In genomic region chr17:75889454-75889853, GRCh38 we compare ENCODE assay signal across 16 cellular contexts. TPM values are rescaled to one million over a fixed set of nuclear protein-coding genes. Genes with fewer than 3 reads are reported as not detected.
DNase-seq lines count a peak whose midpoint lies in the region; ATAC-seq and TF ChIP-seq lines count a peak whose summit lies in the region.
"Had no signal": no experiment of that assay in that cellular context is flagged by ENCODE, and none has a peak within 500 bp of the region (broad histone marks: within the 10 kb centered on the region; RNA-seq: fewer than 3 reads in every experiment).

No MANE protein-coding gene starts in this region.

- H3K27ac ChIP-seq in HCT116 (ENCODE audit: low read depth, low read length) (no peak overlapping the region), OCI-LY7 (ENCODE audit: low read depth, low read length, poor library complexity, severe bottlenecking) (no peak overlapping the region)
- H3K27ac ChIP-seq: BLaER1, neutrophil had no signal

- intact Hi-C loops in HCT116 (cut with micrococcal nuclease) (no loop called here), OCI-LY7 (cut with micrococcal nuclease; ENCODE audit: unreplicated experiment) (no loop called here)

- H3K4me1 ChIP-seq in HCT116 (ENCODE audit: control insufficient read depth in 1 of 2, insufficient read depth in 2 of 2, low read length in 2 of 2) (peaks cover 7 to 20% of the 10 kb centered on the region in 2 experiments), OCI-LY7 (ENCODE audit: insufficient read depth, low read length, poor library complexity, severe bottlenecking) (peaks cover 2% of the 10 kb centered on the region)

- POLR2A ChIA-PET in HCT116 (lab: Charles Lee) (interaction anchor here (0.6 to 3.4 kb wide), 7 partner anchors 10 to 733 kb away, joined by 3 to 15 read pairs (median 4); partner anchors contain the start of genes ACOX1, TEN1 and TRIM47), OCI-LY7 (lab: Charles Lee) (interaction anchor here (0.7 kb wide), 2 partner anchors 30 to 556 kb away, joined by 4 to 5 read pairs; no protein-coding TSS in a partner anchor)

- peak; percentile 63 for ATAC-seq in HCT116
- ATAC-seq in esophagus mucosa = peak; percentile 15
- no peak for ATAC-seq in GM18517 (IDR thresholded peaks at IDR 0.05; ENCODE audit: unreplicated experiment)
- ATAC-seq: sciatic nerve had no signal

- no peaks in the 10 kb centered on the region for H3K9me2 ChIP-seq in HCT116 (ENCODE audit: insufficient read depth)
- no peaks in the 10 kb centered on the region for H3K9me2 ChIP-seq in OCI-LY7 (ENCODE audit: insufficient read depth, low read length)
- H3K9me2 ChIP-seq: SK-N-SH had no signal

- BruUV-seq in HCT116 (replicated peaks; lab: Mats Ljungman, UMichigan) (TSS peak; percentile 58), OCI-LY7 (replicated peaks; lab: Mats Ljungman, UMichigan) (TSS peak; percentile 82)

- TF ChIP-seq POLR2A in HCT116 (IDR thresholded peaks at IDR 0.05; ENCODE audit: borderline replicate concordance, extremely low read depth, insufficient read depth, insufficient read length) = no peak

- no peaks in the 10 kb centered on the region for H4K20me1 ChIP-seq in HCT116 (ENCODE audit: insufficient read depth)
- H4K20me1 ChIP-seq in OCI-LY7 (ENCODE audit: insufficient read depth, low read length) = no peaks in the 10 kb centered on the region

- H3K27me3 ChIP-seq in HCT116 (ENCODE audit: insufficient read depth, low read length) = no peaks in the 10 kb centered on the region
- H3K27me3 ChIP-seq: BLaER1, neutrophil had no signal

- H2AFZ ChIP-seq in HCT116 (ENCODE audit: low read depth, low read length, poor library complexity, severe bottlenecking) (no peak overlapping the region), OCI-LY7 (ENCODE audit: low read length) (no peak overlapping the region)

- no peak overlapping the region; the same call in 1 of the 2 replicates for H3K4me2 ChIP-seq in HCT116 (ENCODE audit: low read length)
- no peak overlapping the region for H3K4me2 ChIP-seq in OCI-LY7 (ENCODE audit: low read length)
- H3K4me2 ChIP-seq: BLaER1, SK-N-SH had no signal

- RAD21 ChIA-PET in HCT116 (lab: Charles Lee; ENCODE audit: low non-redundant PET in 1 of 2, low total read pairs in 2 of 2, uncharacterized antibody in 2 of 2, unreplicated experiment in 2 of 2) = interaction anchor here in 1 of 2 experiments (0.5 kb wide), 1 partner anchor 11 kb away, joined by 3 read pairs; the partner anchor contains the start of gene TRIM47

- H3K4me3 ChIP-seq in HCT116 (replicated peaks in 1 of 2; ENCODE audit: low read depth in 1 of 2, low read length in 2 of 2) (no peak overlapping the region), OCI-LY7 (ENCODE audit: low read depth, low read length, poor library complexity, severe bottlenecking) (no peak overlapping the region)
- H3K4me3 ChIP-seq: BLaER1 had no signal

- H3K9ac ChIP-seq in HCT116 (ENCODE audit: low read length) = no peak overlapping the region
- H3K9ac ChIP-seq: BLaER1, SK-N-SH had no signal

- H3K36me3 ChIP-seq in HCT116 (ENCODE audit: control insufficient read depth in 1 of 2, insufficient read depth in 2 of 2, low read length in 2 of 2) (no peaks in the 10 kb centered on the region), OCI-LY7 (ENCODE audit: insufficient read depth, low read length) (peaks cover 38% of the 10 kb centered on the region)
- H3K36me3 ChIP-seq: neutrophil had no signal

- DNase-seq in HCT116 (ENCODE audit: low read depth, low spot score) = no peak
- no peak for DNase-seq in OCI-LY7 (ENCODE audit: low spot score)
- no peak for DNase-seq in NCI-H1092 treated with DMSO at 0.1 percent for 48 hours (lab: John Stamatoyannopoulos, UW)
- DNase-seq: cerebellar nuclear complex, DMS79 treated with DMSO at 0.1 percent for 48 hours, H7, mesendoderm, NCI-H1436, NCI-H345, SK-N-SH, trophoblast cell had no signal

- TF ChIP-seq CTCF in HCT116 (IDR thresholded peaks at IDR 0.05 in 2 of 3, conservative IDR thresholded peaks at IDR 0.05 in 1 of 3; ENCODE audit: borderline replicate concordance in 1 of 3, insufficient read depth in 1 of 3, low read depth in 2 of 3, low read length in 2 of 3) (no peak), OCI-LY7 (conservative IDR thresholded peaks at IDR 0.05; ENCODE audit: low read length) (peak; percentile 35)

- H3K79me2 ChIP-seq in HCT116 (ENCODE audit: insufficient read depth, low read length) (peaks cover 6% of the 10 kb centered on the region; the same call in 1 of the 2 replicates), OCI-LY7 (ENCODE audit: insufficient read depth, low read depth, low read length) (peaks cover 5% of the 10 kb centered on the region; the same call in 1 of the 2 replicates)

- no peak for TF ChIP-seq RAD21 in HCT116 (IDR thresholded peaks at IDR 0.05; ENCODE audit: low read depth)

- CTCF ChIA-PET in HCT116 (lab: Charles Lee) = interaction anchor here (0.7 kb wide), 2 partner anchors 30 to 34 kb away, joined by 3 to 4 read pairs; partner anchors contain the start of gene WBP2
- CTCF ChIA-PET in OCI-LY7 (lab: Charles Lee; ENCODE audit: unreplicated experiment) = no interaction called here

- H3K9me3 ChIP-seq in HCT116 (ENCODE audit: control insufficient read depth in 1 of 2, insufficient read depth in 1 of 2, low read depth in 1 of 2, low read length in 2 of 2) = no peaks in the 10 kb centered on the region
- no peaks in the 10 kb centered on the region for H3K9me3 ChIP-seq in OCI-LY7 (ENCODE audit: low read length)
- H3K9me3 ChIP-seq: BLaER1, neutrophil, SK-N-SH had no signal

TF ChIP-seq in HCT116, 20 proteins besides CTCF, POLR2A, EP300 and RAD21 (continues in another document):
- no peak for TF ChIP-seq ZNF274 (IDR thresholded peaks at IDR 0.05; ENCODE audit: low read depth, low read length)
- TF ChIP-seq EZH2phosphoT487 (IDR thresholded peaks at IDR 0.05; ENCODE audit: borderline replicate concordance) = no peak
- no peak for TF ChIP-seq TCF7L2 (IDR thresholded peaks at IDR 0.05; ENCODE audit: borderline replicate concordance, extremely low read depth, insufficient read depth, insufficient read length)
- no peak for TF ChIP-seq EGR1 (IDR thresholded peaks at IDR 0.05; ENCODE audit: low read depth)
- TF ChIP-seq FOSL1 (IDR thresholded peaks at IDR 0.05; ENCODE audit: low read depth) = no peak
- TF ChIP-seq, protein P1, sequence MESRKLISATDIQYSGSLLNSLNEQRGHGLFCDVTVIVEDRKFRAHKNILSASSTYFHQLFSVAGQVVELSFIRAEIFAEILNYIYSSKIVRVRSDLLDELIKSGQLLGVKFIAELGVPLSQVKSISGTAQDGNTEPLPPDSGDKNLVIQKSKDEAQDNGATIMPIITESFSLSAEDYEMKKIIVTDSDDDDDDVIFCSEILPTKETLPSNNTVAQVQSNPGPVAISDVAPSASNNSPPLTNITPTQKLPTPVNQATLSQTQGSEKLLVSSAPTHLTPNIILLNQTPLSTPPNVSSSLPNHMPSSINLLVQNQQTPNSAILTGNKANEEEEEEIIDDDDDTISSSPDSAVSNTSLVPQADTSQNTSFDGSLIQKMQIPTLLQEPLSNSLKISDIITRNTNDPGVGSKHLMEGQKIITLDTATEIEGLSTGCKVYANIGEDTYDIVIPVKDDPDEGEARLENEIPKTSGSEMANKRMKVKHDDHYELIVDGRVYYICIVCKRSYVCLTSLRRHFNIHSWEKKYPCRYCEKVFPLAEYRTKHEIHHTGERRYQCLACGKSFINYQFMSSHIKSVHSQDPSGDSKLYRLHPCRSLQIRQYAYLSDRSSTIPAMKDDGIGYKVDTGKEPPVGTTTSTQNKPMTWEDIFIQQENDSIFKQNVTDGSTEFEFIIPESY (IDR thresholded peaks at IDR 0.05; ENCODE audit: extremely low read depth, insufficient replicate concordance, low read length) = no peak
- no peak for TF ChIP-seq SIN3A (IDR thresholded peaks at IDR 0.05; ENCODE audit: low read depth)
- TF ChIP-seq POLR2AphosphoS5 (IDR thresholded peaks at IDR 0.05; ENCODE audit: low read depth, low read length) = no peak
- TF ChIP-seq JUND (IDR thresholded peaks at IDR 0.05) = no peak

RNA-seq across cellular contexts. Expression of gene TRIM65, which starts 7.3 kb away (rescaled TPM):
- 53.0 TPM for total RNA-seq in HCT116 (2021; ENCODE audit: unreplicated experiment)
- polyA plus RNA-seq in HCT116 (2012) = 26.3 and 29.9 TPM in 2 replicates
- 45.0 and 54.2 TPM in 2 replicates for total RNA-seq in OCI-LY7 (2014; rRNA removed; shearing (Covaris generic))
- 60.4 and 62.9 TPM in 2 replicates for total RNA-seq in OCI-LY7 (2022)
- total RNA-seq in esophagus mucosa = 10.6 TPM

RNA-seq across cellular contexts. Expression of gene TRIM47, which starts 11.1 kb away (rescaled TPM):
- 86.7 TPM for total RNA-seq in HCT116 (2021; ENCODE audit: unreplicated experiment)
- polyA plus RNA-seq in HCT116 (2012) = 49.9 and 67.2 TPM in 2 replicates
- total RNA-seq in OCI-LY7 (2014; rRNA removed; shearing (Covaris generic)) = 32.7 and 41.9 TPM in 2 replicates
- total RNA-seq in OCI-LY7 (2022) = 21.6 and 25.9 TPM in 2 replicates
- total RNA-seq in esophagus mucosa = 23.4 TPM

RNA-seq across cellular contexts. Expression of gene MRPL38, which starts 15.2 kb away (rescaled TPM):
- total RNA-seq in HCT116 (2021; ENCODE audit: unreplicated experiment) = 219 TPM
- 114 and 130 TPM in 2 replicates for polyA plus RNA-seq in HCT116 (2012)
- total RNA-seq in OCI-LY7 (2014; rRNA removed; shearing (Covaris generic)) = 91.9 and 112 TPM in 2 replicates
- 175 and 198 TPM in 2 replicates for total RNA-seq in OCI-LY7 (2022)
- 81.8 TPM for total RNA-seq in esophagus mucosa

RNA-seq across cellular contexts. Expression of gene WBP2, which starts 34.3 kb away (rescaled TPM):
- 132 TPM for total RNA-seq in HCT116 (2021; ENCODE audit: unreplicated experiment)
- polyA plus RNA-seq in HCT116 (2012) = 184 and 186 TPM in 2 replicates
- 24.1 and 29.9 TPM in 2 replicates for total RNA-seq in OCI-LY7 (2014; rRNA removed; shearing (Covaris generic))
- total RNA-seq in OCI-LY7 (2022) = 117 and 123 TPM in 2 replicates
- total RNA-seq in esophagus mucosa = 57.5 TPM

RNA-seq across cellular contexts. Expression of gene UNC13D, which starts 45.2 kb away (rescaled TPM):
- total RNA-seq in HCT116 (2021; ENCODE audit: unreplicated experiment) = 20.2 TPM
- polyA plus RNA-seq in HCT116 (2012) = 20.3 and 22.7 TPM in 2 replicates
- total RNA-seq in OCI-LY7 (2014; rRNA removed; shearing (Covaris generic)) = 7.1 and 8.0 TPM in 2 replicates
- total RNA-seq in OCI-LY7 (2022) = 12.2 and 17.8 TPM in 2 replicates
- 26.0 TPM for total RNA-seq in esophagus mucosa
